ENCODE assay signal across 8 cellular contexts in genomic region chr5:72281764-72282499, GRCh38. TPM values are rescaled to one million over a fixed set of nuclear protein-coding genes. Genes with fewer than 3 reads are reported as not detected.
DNase-seq lines count a peak whose midpoint lies in the region; ATAC-seq and TF ChIP-seq lines count a peak whose summit lies in the region.

No MANE protein-coding gene starts in this region.

- peak overlapping the region; percentile 29 for H3K4me3 ChIP-seq in coronary artery

- no peaks in the 10 kb centered on the region for H3K9me3 Mint-ChIP-seq in Calu3 (ENCODE audit: low read depth, unreplicated experiment)
- H3K9me3 Mint-ChIP-seq in activated T-helper 2 cell treated with anti-CD3 and anti-CD28 coated beads, Interferon-gamma antibody, Interleukin-2, Interleukin-4, amounts not matched to agents 10 μg/mL and 5 μg/mL and 100 μg/mL, durations not matched to agents 14 hours and 24 hours and 36 hours = no peaks in the 10 kb centered on the region
- H3K9me3 Mint-ChIP-seq in activated T-cell treated with anti-CD3 and anti-CD28 coated beads, Interleukin-2, amount 50 U/mL, for 4 hours = no peaks in the 10 kb centered on the region
- no peaks in the 10 kb centered on the region for H3K9me3 Mint-ChIP-seq in stimulated activated memory B cell treated with anti-CD40 and anti-IgM and Interleukin-4, amounts not matched to agents 10 μg/mL and 1 μg/mL and 100 μg/mL, for 72 hours

- no TSS peak for BruUV-seq in Calu3 (replicated peaks; lab: Mats Ljungman, UMichigan)

- TF ChIP-seq CTCF in Calu3 (IDR thresholded peaks at IDR 0.05; ENCODE audit: unreplicated experiment) = no peak
- TF ChIP-seq CTCF in coronary artery (IDR thresholded peaks at IDR 0.05) = no peak
- no peak for TF ChIP-seq CTCF in omental fat pad (IDR thresholded peaks at IDR 0.05)

- peaks cover 21% of the 10 kb centered on the region for H3K36me3 Mint-ChIP-seq in Calu3 (ENCODE audit: insufficient read depth, unreplicated experiment)
- peaks cover 58% of the 10 kb centered on the region for H3K36me3 Mint-ChIP-seq in activated T-helper 2 cell treated with anti-CD3 and anti-CD28 coated beads, Interferon-gamma antibody, Interleukin-2, Interleukin-4, amounts not matched to agents 10 μg/mL and 5 μg/mL and 100 μg/mL, durations not matched to agents 14 hours and 24 hours and 36 hours (ENCODE audit: low read depth)
- peaks cover 39% of the 10 kb centered on the region for H3K36me3 Mint-ChIP-seq in activated T-cell treated with anti-CD3 and anti-CD28 coated beads, Interleukin-2, amount 50 U/mL, for 4 hours (ENCODE audit: insufficient read depth)
- peaks cover 60% of the 10 kb centered on the region for H3K36me3 Mint-ChIP-seq in stimulated activated memory B cell treated with anti-CD40 and anti-IgM and Interleukin-4, amounts not matched to agents 10 μg/mL and 1 μg/mL and 100 μg/mL, for 72 hours

- DNase-seq in Calu3 = no peak
- DNase-seq in NCI-H460 (ENCODE audit: extremely low read depth, low read depth) = peak; percentile 91
- DNase-seq in coronary artery (ENCODE audit: low spot score) = no peak
- DNase-seq in omental fat pad (ENCODE audit: low spot score) = no peak
- no peak for DNase-seq in activated T-helper 2 cell treated with anti-CD3 and anti-CD28 coated beads, Interferon-gamma antibody, Interleukin-2, Interleukin-4, amounts not matched to agents 10 μg/mL and 5 μg/mL and 100 μg/mL, durations not matched to agents 14 hours and 24 hours and 36 hours (ENCODE audit: low spot score)
- DNase-seq in activated T-cell treated with anti-CD3 and anti-CD28 coated beads, Interleukin-2, amount 50 U/mL, for 4 hours = no peak

- CTCF ChIA-PET in Calu3 (lab: Charles Lee) = no interaction called here

- peaks cover 27% of the 10 kb centered on the region for H3K4me1 Mint-ChIP-seq in Calu3 (ENCODE audit: low read depth, unreplicated experiment)
- peaks cover 7% of the 10 kb centered on the region for H3K4me1 Mint-ChIP-seq in activated T-helper 2 cell treated with anti-CD3 and anti-CD28 coated beads, Interferon-gamma antibody, Interleukin-2, Interleukin-4, amounts not matched to agents 10 μg/mL and 5 μg/mL and 100 μg/mL, durations not matched to agents 14 hours and 24 hours and 36 hours (ENCODE audit: low read depth)
- H3K4me1 Mint-ChIP-seq in activated T-cell treated with anti-CD3 and anti-CD28 coated beads, Interleukin-2, amount 50 U/mL, for 4 hours (ENCODE audit: low read depth) = peaks cover 2% of the 10 kb centered on the region
- peaks cover 22% of the 10 kb centered on the region for H3K4me1 Mint-ChIP-seq in stimulated activated memory B cell treated with anti-CD40 and anti-IgM and Interleukin-4, amounts not matched to agents 10 μg/mL and 1 μg/mL and 100 μg/mL, for 72 hours

- no peak overlapping the region for H3K4me3 Mint-ChIP-seq in Calu3 (ENCODE audit: low read depth, unreplicated experiment)
- no peak overlapping the region for H3K4me3 Mint-ChIP-seq in activated T-helper 2 cell treated with anti-CD3 and anti-CD28 coated beads, Interferon-gamma antibody, Interleukin-2, Interleukin-4, amounts not matched to agents 10 μg/mL and 5 μg/mL and 100 μg/mL, durations not matched to agents 14 hours and 24 hours and 36 hours (ENCODE audit: low read depth)
- no peak overlapping the region for H3K4me3 Mint-ChIP-seq in activated T-cell treated with anti-CD3 and anti-CD28 coated beads, Interleukin-2, amount 50 U/mL, for 4 hours
- H3K4me3 Mint-ChIP-seq in stimulated activated memory B cell treated with anti-CD40 and anti-IgM and Interleukin-4, amounts not matched to agents 10 μg/mL and 1 μg/mL and 100 μg/mL, for 72 hours = no peak overlapping the region

- H3K27ac Mint-ChIP-seq in Calu3 (ENCODE audit: unreplicated experiment) = peak overlapping the region; percentile 77
- H3K27ac Mint-ChIP-seq in activated T-helper 2 cell treated with anti-CD3 and anti-CD28 coated beads, Interferon-gamma antibody, Interleukin-2, Interleukin-4, amounts not matched to agents 10 μg/mL and 5 μg/mL and 100 μg/mL, durations not matched to agents 14 hours and 24 hours and 36 hours = no peak overlapping the region
- H3K27ac Mint-ChIP-seq in stimulated activated memory B cell treated with anti-CD40 and anti-IgM and Interleukin-4, amounts not matched to agents 10 μg/mL and 1 μg/mL and 100 μg/mL, for 72 hours = no peak overlapping the region

- no peaks in the 10 kb centered on the region for H3K27me3 Mint-ChIP-seq in Calu3 (ENCODE audit: unreplicated experiment)
- no peaks in the 10 kb centered on the region for H3K27me3 Mint-ChIP-seq in activated T-helper 2 cell treated with anti-CD3 and anti-CD28 coated beads, Interferon-gamma antibody, Interleukin-2, Interleukin-4, amounts not matched to agents 10 μg/mL and 5 μg/mL and 100 μg/mL, durations not matched to agents 14 hours and 24 hours and 36 hours (ENCODE audit: low read depth)
- no peaks in the 10 kb centered on the region for H3K27me3 Mint-ChIP-seq in activated T-cell treated with anti-CD3 and anti-CD28 coated beads, Interleukin-2, amount 50 U/mL, for 4 hours (ENCODE audit: low read depth)
- no peaks in the 10 kb centered on the region for H3K27me3 Mint-ChIP-seq in stimulated activated memory B cell treated with anti-CD40 and anti-IgM and Interleukin-4, amounts not matched to agents 10 μg/mL and 1 μg/mL and 100 μg/mL, for 72 hours

- ATAC-seq in omental fat pad (ENCODE audit: low FRiP score) = peak; percentile 71
- no peak for ATAC-seq in activated T-cell treated with anti-CD3 and anti-CD28 coated beads, Interleukin-2, amount 50 U/mL, for 4 hours
- ATAC-seq in HG02610 (IDR thresholded peaks at IDR 0.05; ENCODE audit: unreplicated experiment) = no peak
- no peak for ATAC-seq in stimulated activated memory B cell treated with anti-CD40 and anti-IgM and Interleukin-4, amounts not matched to agents 10 μg/mL and 1 μg/mL and 100 μg/mL, for 72 hours

- intact Hi-C loops in Calu3 (cut with micrococcal nuclease; ENCODE audit: unreplicated experiment) = no loop called here
- intact Hi-C loops in activated T-helper 2 cell treated with anti-CD3 and anti-CD28 coated beads, Interferon-gamma antibody, Interleukin-2, Interleukin-4, amounts not matched to agents 10 μg/mL and 5 μg/mL and 100 μg/mL, durations not matched to agents 14 hours and 24 hours and 36 hours (cut with micrococcal nuclease) = no loop called here

- peak overlapping the region; percentile 67 to 85 for H3K27ac ChIP-seq in coronary artery

RNA-seq across cellular contexts. Expression of gene MRPS27, which starts 38.1 kb away (rescaled TPM):
- total RNA-seq in Calu3 (2022) (57.7 and 61.2 TPM in 2 replicates), omental fat pad (10 to 100 TPM; 45.4 to 53.9 (median 51.4) TPM)
- 123 and 139 TPM in 2 replicates for total RNA-seq in NCI-H460 (2014; rRNA removed; shearing (Covaris generic))
- 102 and 122 TPM in 2 replicates for polyA plus RNA-seq in NCI-H460 (2014; cell fraction: nucleus; rRNA removed)
- total RNA-seq in activated T-helper 2 cell treated with anti-CD3 and anti-CD28 coated beads, Interferon-gamma antibody, Interleukin-2, Interleukin-4, amounts not matched to agents 10 μg/mL and 5 μg/mL and 100 μg/mL, durations not matched to agents 14 hours and 24 hours and 36 hours = 96.8 and 98.4 TPM in 2 replicates
- 100 to 1,000 TPM in 1 of 3 donors, 10 to 100 TPM in 2; 83.4 to 107 (median 88.1) TPM for total RNA-seq in activated T-cell treated with anti-CD3 and anti-CD28 coated beads, Interleukin-2, amount 50 U/mL, for 4 hours

RNA-seq across cellular contexts. Expression of gene PTCD2, which starts 38.2 kb away (rescaled TPM):
- 14.3 and 16.2 TPM in 2 replicates for total RNA-seq in Calu3 (2022)
- total RNA-seq in NCI-H460 (2014; rRNA removed; shearing (Covaris generic)) = 17.2 and 20.3 TPM in 2 replicates
- 17.7 and 21.8 TPM in 2 replicates for polyA plus RNA-seq in NCI-H460 (2014; cell fraction: nucleus; rRNA removed)
- total RNA-seq in omental fat pad = 10 to 100 TPM in 1 of 4 donors, 1 to 10 TPM in 3; 4.8 to 10.2 (median 7.7) TPM
- 14.7 and 16.8 TPM in 2 replicates for total RNA-seq in activated T-helper 2 cell treated with anti-CD3 and anti-CD28 coated beads, Interferon-gamma antibody, Interleukin-2, Interleukin-4, amounts not matched to agents 10 μg/mL and 5 μg/mL and 100 μg/mL, durations not matched to agents 14 hours and 24 hours and 36 hours
- 10 to 100 TPM; 11.6 to 14.1 (median 13.3) TPM for total RNA-seq in activated T-cell treated with anti-CD3 and anti-CD28 coated beads, Interleukin-2, amount 50 U/mL, for 4 hours
